In the genomic region with DNA sequence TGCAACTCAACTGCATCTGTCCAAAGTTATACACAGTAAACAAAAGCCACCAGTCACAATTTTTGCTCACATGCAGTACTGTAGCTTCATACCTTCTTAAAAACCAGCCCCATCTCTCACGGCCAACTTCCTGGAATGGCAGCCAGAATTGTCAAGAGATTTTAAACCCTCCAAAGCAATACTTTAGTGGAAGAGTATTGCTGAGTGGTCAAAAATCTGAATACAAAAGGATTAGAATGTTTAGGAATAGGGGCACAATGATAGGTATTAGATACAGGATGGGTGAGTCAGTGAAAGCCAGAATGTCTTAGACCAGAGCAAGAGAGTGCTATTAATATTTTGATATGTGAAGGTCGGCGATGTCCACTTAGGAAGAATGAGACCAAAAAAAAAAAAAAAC, we compare ENCODE assay signal across 27 cellular contexts.
"Had no signal": no experiment of that assay in that cellular context is flagged by ENCODE, and none has a peak within 500 bp of the region (broad histone marks: within the 10 kb centered on the region; RNA-seq: fewer than 3 reads in every experiment).

No MANE protein-coding gene starts in this region.

- H3K4me3 ChIP-seq: colonic mucosa, coronary artery, dorsolateral prefrontal cortex, esophagus muscularis mucosa, esophagus squamous epithelium, gastrocnemius medialis, gastroesophageal sphincter, heart left ventricle, heart right ventricle had no signal

- H3K4me1 ChIP-seq: colonic mucosa, esophagus muscularis mucosa, esophagus squamous epithelium, foreskin keratinocyte, gastrocnemius medialis, gastroesophageal sphincter, heart left ventricle, heart right ventricle had no signal

- ATAC-seq: effector memory CD8-positive, alpha-beta T cell; esophagus mucosa; foreskin keratinocyte; gastrocnemius medialis; gastroesophageal sphincter; heart left ventricle; heart right ventricle had no signal

- FAIRE-seq: endometrium, endothelial cell of umbilical vein, frontal cortex had no signal

- H3K9me3 ChIP-seq: colonic mucosa, esophagus muscularis mucosa, esophagus squamous epithelium, gastrocnemius medialis, gastroesophageal sphincter had no signal

- H3K27me3 ChIP-seq: colonic mucosa, dorsolateral prefrontal cortex, esophagus muscularis mucosa, esophagus squamous epithelium, foreskin keratinocyte, gastrocnemius medialis, gastroesophageal sphincter, heart left ventricle, heart right ventricle had no signal

- DNase-seq: colonic mucosa; cortex of kidney; dermis blood vessel endothelial cell; dorsolateral prefrontal cortex; effector CD4-positive, alpha-beta T cell; effector CD8-positive, alpha-beta T cell; effector memory CD4-positive, alpha-beta T cell; effector memory CD8-positive, alpha-beta T cell; endodermal cell; erythroblast; esophagus squamous epithelium; foreskin fibroblast; foreskin keratinocyte; foreskin melanocyte; gastrocnemius medialis; glutamatergic neuron; head of caudate nucleus; heart left ventricle; heart right ventricle had no signal

- H3K27ac ChIP-seq: colonic mucosa, coronary artery, epithelial cell of prostate, esophagus muscularis mucosa, esophagus squamous epithelium, foreskin keratinocyte, gastrocnemius medialis, gastroesophageal sphincter, heart left ventricle, heart right ventricle had no signal

- H3K36me3 ChIP-seq: colonic mucosa, esophagus muscularis mucosa, esophagus squamous epithelium, gastrocnemius medialis, gastroesophageal sphincter, heart left ventricle, heart right ventricle had no signal
